ENCODE assay signal across 8 cellular contexts in genomic region chr11:34357646-34358257, GRCh38. TPM values are rescaled to one million over a fixed set of nuclear protein-coding genes. Genes with fewer than 3 reads are reported as not detected.
DNase-seq lines count a peak whose midpoint lies in the region; ATAC-seq and TF ChIP-seq lines count a peak whose summit lies in the region.

Gene ABTB2, minus strand, starts transcription at chr11:34358010.

- TF ChIP-seq EP300 in upper lobe of left lung (IDR thresholded peaks at IDR 0.05), result no peak

- H3K4me3 ChIP-seq in GM12865 (ENCODE audit: low read depth, low read length) (peak within 1 kb of the TSS; percentile 72), upper lobe of left lung (peak within 1 kb of the TSS; percentile 51 to 62 (median 53))

- H3K36me3 Mint-ChIP-seq in activated naive CD8-positive, alpha-beta T cell treated with anti-CD3 and anti-CD28 coated beads for 36 hours, result peaks cover 1% of the 10 kb centered on the region

- H3K27me3 Mint-ChIP-seq in activated naive CD8-positive, alpha-beta T cell treated with anti-CD3 and anti-CD28 coated beads for 36 hours, result peaks cover 54% of the 10 kb centered on the region

- no peaks in the 10 kb centered on the region for H3K9me3 Mint-ChIP-seq in activated naive CD8-positive, alpha-beta T cell treated with anti-CD3 and anti-CD28 coated beads for 36 hours

- peaks cover 0 to 4% (median 0%) of the 10 kb centered on the region in 4 donors for H3K27me3 ChIP-seq in upper lobe of left lung

- TF ChIP-seq POLR2A in upper lobe of left lung (IDR thresholded peaks at IDR 0.05), result peak in 3 of 4 donors; percentile 65 to 98 (median 94)

- ATAC-seq in HG02678 (IDR thresholded peaks at IDR 0.05; ENCODE audit: unreplicated experiment) (peak; percentile 90), upper lobe of left lung (ENCODE audit: low FRiP score in 2 of 2) (peak; percentile 95 to 98)

- H3K27ac Mint-ChIP-seq in activated naive CD8-positive, alpha-beta T cell treated with anti-CD3 and anti-CD28 coated beads for 36 hours, result peak within 1 kb of the TSS; percentile 11

- intact Hi-C loops in cardiac septum (cut with DNase I), result loop anchor here (2.0 to 5.0 kb wide), 5 partner anchors 90 to 361 kb away; partner anchors contain the start of genes CAPRIN1 and NAT10

- peak within 1 kb of the TSS; percentile 81 for H3K4me3 Mint-ChIP-seq in activated naive CD8-positive, alpha-beta T cell treated with anti-CD3 and anti-CD28 coated beads for 36 hours

- H3K4me1 ChIP-seq in upper lobe of left lung, result peaks cover 25 to 33% (median 27%) of the 10 kb centered on the region in 4 donors

- no peaks in the 10 kb centered on the region for H3K36me3 ChIP-seq in upper lobe of left lung

- peak within 1 kb of the TSS; percentile 52 to 72 (median 64) for H3K27ac ChIP-seq in upper lobe of left lung

- WGBS in upper lobe of left lung, 2 donors, result 1 to 3% methylated on average over 5 to 57 of the region's 59 CpGs

- TF ChIP-seq CTCF in GM12865 (IDR thresholded peaks at IDR 0.05; ENCODE audit: insufficient read depth, low read depth, low read length, missing control alignments) (no peak), upper lobe of left lung (IDR thresholded peaks at IDR 0.05) (peak in 1 of 6 experiments; percentile 30)

- H3K4me1 Mint-ChIP-seq in activated naive CD8-positive, alpha-beta T cell treated with anti-CD3 and anti-CD28 coated beads for 36 hours, result peaks cover 22% of the 10 kb centered on the region

- peak; percentile 97 for DNase-seq in GM12865 (ENCODE audit: low read depth)
- DNase-seq in NCI-H1105 treated with DMSO at 0.1 percent for 48 hours (lab: John Stamatoyannopoulos, UW), result peak; percentile 97
- DNase-seq in SKM-1 (lab: John Stamatoyannopoulos, UW; ENCODE audit: unreplicated experiment), result peak; percentile 89
- DNase-seq in activated naive CD8-positive, alpha-beta T cell treated with anti-CD3 and anti-CD28 coated beads for 36 hours, result peak; percentile 97
- DNase-seq in cardiac septum (ENCODE audit: low spot score), result peak; percentile 99
- peak; percentile 96 for DNase-seq in pons (ENCODE audit: low spot score)
- peak; percentile 98 to 99 for DNase-seq in upper lobe of left lung

- no peaks in the 10 kb centered on the region for H3K9me3 ChIP-seq in upper lobe of left lung

RNA-seq across cellular contexts. Expression of gene ABTB2, which starts in this region (rescaled TPM):
- total RNA-seq in activated naive CD8-positive, alpha-beta T cell treated with anti-CD3 and anti-CD28 coated beads for 36 hours, result 1 to 10 TPM; 1.4 to 1.5 TPM
- total RNA-seq in cardiac septum (27.9 TPM), upper lobe of left lung (1 to 10 TPM; 1.4 to 6.8 (median 4.7) TPM)

Comparison
In these comparisons a context has a peak if more than half of its experiments do, and no peak if none do; other contexts are left out.
1. Peak in every context shown above with its lines: DNase-seq, ATAC-seq, H3K4me3 ChIP-seq and H3K27ac ChIP-seq.